Comparison of ENCODE assay signal across 9 cellular contexts in the genomic region with DNA sequence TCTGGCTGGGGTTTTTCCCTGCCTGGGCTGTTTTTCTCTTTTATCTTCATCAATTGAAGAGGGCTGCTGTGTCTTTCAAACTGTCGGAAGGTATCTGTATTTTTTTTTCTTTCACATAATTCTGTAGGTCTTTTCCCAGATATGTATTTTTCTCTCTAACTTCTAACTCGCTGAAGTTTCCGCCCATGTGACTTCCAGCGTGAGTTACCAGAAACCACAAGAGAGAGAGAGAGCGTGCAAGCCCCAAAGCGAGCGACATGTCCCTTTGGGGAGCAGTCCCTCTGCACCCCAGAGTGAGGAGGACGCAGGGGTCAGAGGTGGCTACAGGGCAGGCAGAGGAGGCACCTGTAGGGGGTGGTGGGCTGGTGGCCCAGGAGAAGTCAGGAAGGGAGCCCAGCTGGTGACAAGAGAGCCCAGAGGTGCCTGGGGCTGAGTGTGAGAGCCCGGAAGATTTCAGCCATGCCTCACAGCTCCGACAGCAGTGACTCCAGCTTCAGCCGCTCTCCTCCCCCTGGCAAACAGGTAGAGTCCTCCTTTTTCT. TPM values are rescaled to one million over a fixed set of nuclear protein-coding genes. Genes with fewer than 3 reads are reported as not detected.
DNase-seq lines count a peak whose midpoint lies in the region; ATAC-seq and TF ChIP-seq lines count a peak whose summit lies in the region.
"Had no signal": no experiment of that assay in that cellular context is flagged by ENCODE, and none has a peak within 500 bp of the region (broad histone marks: within the 10 kb centered on the region; RNA-seq: fewer than 3 reads in every experiment).

BATF (plus strand) TSS at position 246 of the 541 bp plus-strand sequence; CDS start at position 460, 214 bp downstream.

- peaks cover 29% of the 10 kb centered on the region for H3K4me1 Mint-ChIP-seq in Calu3 (ENCODE audit: low read depth, unreplicated experiment)

- intact Hi-C loops in Calu3 (cut with micrococcal nuclease; ENCODE audit: unreplicated experiment): no loop called here
- intact Hi-C loops in mucosa of descending colon (cut with DNase I, micrococcal nuclease): no loop called here

- TF ChIP-seq CTCF in Calu3 (IDR thresholded peaks at IDR 0.05; ENCODE audit: unreplicated experiment) (no peak), OCI-LY1 (IDR thresholded peaks at IDR 0.05; ENCODE audit: low read length) (no peak), mucosa of descending colon (IDR thresholded peaks at IDR 0.05) (no peak)

- no peaks in the 10 kb centered on the region for H4K20me1 ChIP-seq in OCI-LY1 (ENCODE audit: insufficient read depth, low read length)

- H3K79me2 ChIP-seq in OCI-LY1 (ENCODE audit: insufficient read depth, low read length): no peaks in the 10 kb centered on the region

- peak; percentile 44 for ATAC-seq in GM21619 (IDR thresholded peaks at IDR 0.05; ENCODE audit: unreplicated experiment)
- peak; percentile 77 for ATAC-seq in mucosa of descending colon
- ATAC-seq in stimulated activated naive CD8-positive, alpha-beta T cell treated with anti-CD3 and anti-CD28 coated beads, Interleukin-15, Interleukin-2, amounts not matched to agents 100 U/mL and 50 U/mL, for 24 hours: peak; percentile 76

- peaks cover 19% of the 10 kb centered on the region for H3K27me3 Mint-ChIP-seq in Calu3 (ENCODE audit: unreplicated experiment)

- no peak within 1 kb of the TSS for H3K27ac ChIP-seq in OCI-LY1 (ENCODE audit: low read depth, low read length, poor library complexity, severe bottlenecking)
- H3K27ac ChIP-seq: epithelial cell of prostate had no signal

- H3K4me3 ChIP-seq in OCI-LY1 (ENCODE audit: low read depth, low read length, poor library complexity, severe bottlenecking) (peak within 1 kb of the TSS; percentile 46), mucosa of descending colon (no peak within 1 kb of the TSS), MG63 (no peak within 1 kb of the TSS)

- H3K27me3 ChIP-seq in OCI-LY1 (ENCODE audit: insufficient read depth, low read length) (no peaks in the 10 kb centered on the region; the same call in 1 of the 2 replicates), MG63 (no peaks in the 10 kb centered on the region)

- no peak within 1 kb of the TSS for H2AFZ ChIP-seq in OCI-LY1 (ENCODE audit: low read length)

- H3K4me1 ChIP-seq in OCI-LY1 (ENCODE audit: insufficient read depth, low read length, severe bottlenecking) (peaks cover 14% of the 10 kb centered on the region), mucosa of descending colon (ENCODE audit: low read depth) (peaks cover 10% of the 10 kb centered on the region)

- peak within 1 kb of the TSS; percentile 82 for H3K4me3 Mint-ChIP-seq in Calu3 (ENCODE audit: low read depth, unreplicated experiment)

- BruUV-seq in Calu3 (replicated peaks; lab: Mats Ljungman, UMichigan): no TSS peak

- DNase-seq in Calu3 (no peak), mucosa of descending colon (peak; percentile 39 to 69 (median 59)), MG63 (no peak), middle frontal gyrus (ENCODE audit: extremely low spot score, low spot score) (no peak)
- peak; percentile 68 for DNase-seq in activated effector memory CD4-positive, alpha-beta T cell treated with Interleukin-2 at 50 U/mL for 16 hours
- DNase-seq in stimulated activated naive CD8-positive, alpha-beta T cell treated with anti-CD3 and anti-CD28 coated beads, Interleukin-15, Interleukin-2, amounts not matched to agents 100 U/mL and 50 U/mL, for 24 hours: peak; percentile 73

- H3K9me3 Mint-ChIP-seq in Calu3 (ENCODE audit: low read depth, unreplicated experiment): no peaks in the 10 kb centered on the region

- peak within 1 kb of the TSS; percentile 16; the same call in 1 of the 2 replicates for H3K9ac ChIP-seq in OCI-LY1 (ENCODE audit: low read length)

- CTCF ChIA-PET in Calu3 (lab: Charles Lee): no interaction called here

- peak within 1 kb of the TSS; percentile 66 for H3K4me2 ChIP-seq in OCI-LY1 (ENCODE audit: low read length)

- H3K9me3 ChIP-seq in OCI-LY1 (ENCODE audit: low read length) (no peaks in the 10 kb centered on the region), mucosa of descending colon (no peaks in the 10 kb centered on the region), MG63 (no peaks in the 10 kb centered on the region)

- no peaks in the 10 kb centered on the region for H3K9me2 ChIP-seq in OCI-LY1 (ENCODE audit: low read depth, low read length)

- H3F3A ChIP-seq in OCI-LY1 (ENCODE audit: insufficient read depth, low read length): no peaks in the 10 kb centered on the region

- H3K27ac Mint-ChIP-seq in Calu3 (ENCODE audit: unreplicated experiment): peak within 1 kb of the TSS; percentile 85

- no peaks in the 10 kb centered on the region for H3K36me3 ChIP-seq in OCI-LY1 (ENCODE audit: insufficient read depth, low read length)
- no peaks in the 10 kb centered on the region for H3K36me3 ChIP-seq in mucosa of descending colon (ENCODE audit: low read depth)
- no peaks in the 10 kb centered on the region for H3K36me3 ChIP-seq in MG63

- H3K36me3 Mint-ChIP-seq in Calu3 (ENCODE audit: insufficient read depth, unreplicated experiment): peaks cover 10% of the 10 kb centered on the region

RNA-seq across cellular contexts. Expression of gene BATF, which starts in this region (rescaled TPM):
- total RNA-seq in Calu3 (2022) (1.4 and 2.2 TPM in 2 replicates), mucosa of descending colon (1 to 10 TPM; 1.7 to 3.0 (median 2.3) TPM)
- total RNA-seq in MG63 (2014; rRNA removed; shearing (Covaris generic); ENCODE audit: low replicate concordance): not detected in 2 replicates

Comparison
In these comparisons a context has a peak if more than half of its experiments do, and no peak if none do; other contexts are left out.
1. DNase-seq: peak in activated effector memory CD4-positive, alpha-beta T cell treated with Interleukin-2 at 50 U/mL for 16 hours (single experiment), mucosa of descending colon (3 of 3) and stimulated activated naive CD8-positive, alpha-beta T cell treated with anti-CD3 and anti-CD28 coated beads, Interleukin-15, Interleukin-2, amounts not matched to agents 100 U/mL and 50 U/mL, for 24 hours (single experiment); none in Calu3 (single experiment), MG63 (single experiment) and middle frontal gyrus (single experiment).
2. Peak in every context shown above with its lines, with median percentiles within 50 percentile points of each other: ATAC-seq.